Comparison of ENCODE assay signal across 1 cellular context in the genomic region with DNA sequence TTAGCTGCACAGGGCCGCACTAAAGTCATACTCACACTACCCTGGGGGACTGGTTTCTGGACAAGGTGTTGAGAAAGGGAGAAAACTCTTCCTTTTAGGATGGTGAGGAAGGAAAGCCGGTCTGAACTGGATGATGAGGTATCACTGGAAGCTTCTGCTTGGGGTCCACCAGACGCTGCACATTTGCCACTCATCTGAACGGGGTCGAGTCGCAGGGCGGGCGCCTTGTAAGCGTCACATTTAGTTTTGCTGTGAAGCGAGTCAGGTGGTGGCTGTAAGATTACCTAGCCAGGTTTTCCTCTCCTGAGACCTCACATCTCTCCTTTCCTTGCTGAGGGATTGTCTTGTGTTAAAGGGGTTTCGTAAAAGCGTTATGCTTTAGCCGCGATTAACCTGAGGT.
TF ChIP-seq lines count a peak whose summit lies in the region.

No MANE protein-coding gene starts in this region.

TF ChIP-seq in IMR-90, 13 proteins besides CTCF, POLR2A, EP300 and RAD21 (continued from another document):
- TF ChIP-seq FOS (IDR thresholded peaks at IDR 0.05; ENCODE audit: low read depth, low read length): no peak
- no peak for TF ChIP-seq RCOR1 (IDR thresholded peaks at IDR 0.05; ENCODE audit: insufficient replicate concordance, low read length)
- no peak for TF ChIP-seq MAZ (IDR thresholded peaks at IDR 0.05; ENCODE audit: borderline replicate concordance, low read depth, low read length)
- no peak for TF ChIP-seq USF2 (IDR thresholded peaks at IDR 0.05; ENCODE audit: low read depth, low read length)
- TF ChIP-seq MXI1 (IDR thresholded peaks at IDR 0.05; ENCODE audit: borderline replicate concordance, low read depth, low read length): no peak
- TF ChIP-seq CEBPB (IDR thresholded peaks at IDR 0.05; ENCODE audit: low read depth, low read length): no peak
